In genomic region chr15:58331562-58331902, GRCh38 we compare ENCODE assay signal across 8 cellular contexts.
DNase-seq lines count a peak whose midpoint lies in the region; ATAC-seq, FAIRE-seq and TF ChIP-seq lines count a peak whose summit lies in the region.

No MANE protein-coding gene starts in this region.

- H3K36me3 ChIP-seq in GM12878 (ENCODE audit: control insufficient read depth in 2 of 2, insufficient read depth in 2 of 2, low read length in 1 of 2) (no peaks in the 10 kb centered on the region), lung (ENCODE audit: control insufficient read depth in 2 of 2, insufficient read depth in 2 of 2, low read length in 2 of 2) (no peaks in the 10 kb centered on the region)

- no peak for TF ChIP-seq POLR2A in GM12878 (IDR thresholded peaks at IDR 0.05; ENCODE audit: low read depth, low read length)

- SMC1A ChIA-PET in GM12878 (lab: Charles Lee; ENCODE audit: uncharacterized antibody, unreplicated experiment) = interaction anchor here (0.6 to 4.7 kb wide), 18 partner anchors 8 to 432 kb away, joined by 3 to 29 read pairs (median 4); no protein-coding TSS in a partner anchor

- DNase-seq in stimulated activated naive CD8-positive, alpha-beta T cell treated with anti-CD3 and anti-CD28 coated beads, Interleukin-15, Interleukin-2, amounts not matched to agents 100 U/mL and 50 U/mL, for 24 hours = no peak
- DNase-seq in GM12878 (ENCODE audit: low read depth, low spot score) (no peak), lung (ENCODE audit: low spot score) (no peak), D341Med (ENCODE audit: low spot score) (no peak), SW480 (ENCODE audit: low spot score) (no peak), NCI-H748 (lab: John Stamatoyannopoulos, UW; ENCODE audit: unreplicated experiment) (no peak)

- H3K36me3 Mint-ChIP-seq in stimulated activated naive CD8-positive, alpha-beta T cell treated with anti-CD3 and anti-CD28 coated beads, Interleukin-15, Interleukin-2, amounts not matched to agents 100 ng/mL and 50 ng/mL, for 24 hours (ENCODE audit: low read depth) = no peaks in the 10 kb centered on the region

- no peaks in the 10 kb centered on the region for H3K79me2 ChIP-seq in GM12878 (ENCODE audit: control insufficient read depth, insufficient read depth, low read length)

- H3K9me3 ChIP-seq in GM12878 (replicated peaks; ENCODE audit: control insufficient read depth, insufficient read depth, low read length) = no peaks in the 10 kb centered on the region; the same call in 1 of the 3 replicates
- H3K9me3 ChIP-seq in lung (ENCODE audit: control insufficient read depth in 2 of 2, insufficient read depth in 1 of 2, low read length in 1 of 2) = peaks cover 0 to 3% of the 10 kb centered on the region in 2 donors

- no peak for ATAC-seq in stimulated activated naive CD8-positive, alpha-beta T cell treated with anti-CD3 and anti-CD28 coated beads, Interleukin-15, Interleukin-2, amounts not matched to agents 100 U/mL and 50 U/mL, for 24 hours
- no peak for ATAC-seq in GM12878
- ATAC-seq in lung (ENCODE audit: insufficient read depth, low FRiP score) = peak; percentile 2
- no peak for ATAC-seq in GM18867 (IDR thresholded peaks at IDR 0.05; ENCODE audit: unreplicated experiment)

- no peak for FAIRE-seq in GM12878 (lab: Jason Lieb, UNC)

- peaks cover 6% of the 10 kb centered on the region for H3K27me3 Mint-ChIP-seq in stimulated activated naive CD8-positive, alpha-beta T cell treated with anti-CD3 and anti-CD28 coated beads, Interleukin-15, Interleukin-2, amounts not matched to agents 100 ng/mL and 50 ng/mL, for 24 hours

- H3K4me1 Mint-ChIP-seq in stimulated activated naive CD8-positive, alpha-beta T cell treated with anti-CD3 and anti-CD28 coated beads, Interleukin-15, Interleukin-2, amounts not matched to agents 100 ng/mL and 50 ng/mL, for 24 hours (ENCODE audit: low read depth) = peaks cover 42% of the 10 kb centered on the region

- H3K9me3 Mint-ChIP-seq in stimulated activated naive CD8-positive, alpha-beta T cell treated with anti-CD3 and anti-CD28 coated beads, Interleukin-15, Interleukin-2, amounts not matched to agents 100 ng/mL and 50 ng/mL, for 24 hours = no peaks in the 10 kb centered on the region

- no peak for TF ChIP-seq EP300 in GM12878 (IDR thresholded peaks at IDR 0.05; ENCODE audit: borderline replicate concordance in 1 of 2, control insufficient read depth in 1 of 2, low read depth in 2 of 2, low read length in 2 of 2)

- H3K27ac Mint-ChIP-seq in stimulated activated naive CD8-positive, alpha-beta T cell treated with anti-CD3 and anti-CD28 coated beads, Interleukin-15, Interleukin-2, amounts not matched to agents 100 ng/mL and 50 ng/mL, for 24 hours = peak overlapping the region; percentile 98

- in situ Hi-C loops in GM12878 (cut with MboI) = no loop called here

- peaks cover 31% of the 10 kb centered on the region for H3K4me1 ChIP-seq in GM12878 (ENCODE audit: control insufficient read depth, insufficient read depth, low read length)
- H3K4me1 ChIP-seq in lung (ENCODE audit: control insufficient read depth in 2 of 2, insufficient read depth in 2 of 2, low read length in 2 of 2) = peaks cover 5 to 22% of the 10 kb centered on the region in 2 donors

- H3K4me3 Mint-ChIP-seq in stimulated activated naive CD8-positive, alpha-beta T cell treated with anti-CD3 and anti-CD28 coated beads, Interleukin-15, Interleukin-2, amounts not matched to agents 100 ng/mL and 50 ng/mL, for 24 hours = peak overlapping the region; percentile 73

- no peak for TF ChIP-seq CTCF in GM12878 (IDR thresholded peaks at IDR 0.05 in 2 of 3, conservative IDR thresholded peaks at IDR 0.05 in 1 of 3; ENCODE audit: control insufficient read depth in 2 of 3, extremely low read depth in 1 of 3, insufficient read depth in 1 of 3, low read depth in 3 of 3, low read length in 3 of 3)
- no peak for TF ChIP-seq CTCF in lung (IDR thresholded peaks at IDR 0.05; ENCODE audit: control extremely low read depth, extremely low read depth)

- RAD21 ChIA-PET in GM12878 (lab: Charles Lee; ENCODE audit: unreplicated experiment) = interaction anchor here (0.9 to 2.3 kb wide), 5 partner anchors 14 to 87 kb away, joined by 3 to 11 read pairs (median 3); no protein-coding TSS in a partner anchor

- POLR2A ChIA-PET in GM12878 (lab: Charles Lee) = interaction anchor here (1.0 kb wide), 1 partner anchor 186 kb away, joined by 3 read pairs; no protein-coding TSS in a partner anchor

- H3K27ac ChIP-seq in GM12878 (ENCODE audit: control insufficient read depth, insufficient read depth) (peak overlapping the region; percentile 81), lung (ENCODE audit: low read depth in 1 of 2, low read length in 1 of 2) (peak overlapping the region; percentile 74 to 88)

- peak overlapping the region; percentile 55 for H3K9ac ChIP-seq in GM12878 (ENCODE audit: control insufficient read depth, insufficient read depth, low read length)

- peak overlapping the region; percentile 95 for H3K4me2 ChIP-seq in GM12878 (ENCODE audit: control insufficient read depth, insufficient read depth)

- no peak overlapping the region for H3K4me3 ChIP-seq in GM12878
- no peak overlapping the region for H3K4me3 ChIP-seq in lung

- H3K27me3 ChIP-seq in GM12878 (replicated peaks in 1 of 2; ENCODE audit: control insufficient read depth in 2 of 2, insufficient read depth in 2 of 2, low read length in 1 of 2) (no peaks in the 10 kb centered on the region), lung (ENCODE audit: control insufficient read depth, insufficient read depth) (no peaks in the 10 kb centered on the region)

- no peak for TF ChIP-seq RAD21 in GM12878 (IDR thresholded peaks at IDR 0.05; ENCODE audit: insufficient read depth, low read depth, low read length)

- CTCF ChIA-PET in GM12878 (lab: Yijun Ruan, JAX) = interaction anchor here (0.8 to 1.9 kb wide), 6 partner anchors 8 to 449 kb away, joined by 3 to 5 read pairs (median 3); no protein-coding TSS in a partner anchor

- no peaks in the 10 kb centered on the region for H4K20me1 ChIP-seq in GM12878 (ENCODE audit: control insufficient read depth, insufficient read depth)

- peak overlapping the region; percentile 91 for H2AFZ ChIP-seq in GM12878 (ENCODE audit: control insufficient read depth, low read depth, low read length)

- BruUV-seq in GM12878 (replicated peaks; lab: Mats Ljungman, UMichigan) = no TSS peak

- intact Hi-C loops in GM12878 (cut with micrococcal nuclease; ENCODE audit: unreplicated experiment) = no loop called here

- 45% methylated on average over 2 of the region's 2 CpGs for WGBS in GM12878 (ENCODE audit: insufficient coverage, insufficient replicate concordance, low lambda C conversion rate, missing lambda C conversion rate)
- WGBS in lung, 2 donors = 13 to 39% methylated on average over 2 of the region's 2 CpGs

TF ChIP-seq in GM12878, 131 proteins besides CTCF, POLR2A, EP300 and RAD21:
- TF ChIP-seq IKZF2 (IDR thresholded peaks at IDR 0.05) = no peak
- TF ChIP-seq NBN (IDR thresholded peaks at IDR 0.05) = no peak
- TF ChIP-seq JUND (IDR thresholded peaks at IDR 0.05; ENCODE audit: low read depth, low read length) = no peak
- no peak for TF ChIP-seq FOXM1 (IDR thresholded peaks at IDR 0.05; ENCODE audit: low read depth, low read length)
- TF ChIP-seq RCOR1 (conservative IDR thresholded peaks at IDR 0.05; ENCODE audit: low read depth, low read length) = no peak
- TF ChIP-seq E4F1 (IDR thresholded peaks at IDR 0.05; ENCODE audit: borderline replicate concordance, partially characterized antibody) = no peak
TF ChIP-seq in GM12878: peak in this region for 0.
